ENCODE assay signal across 8 cellular contexts in the genomic region with DNA sequence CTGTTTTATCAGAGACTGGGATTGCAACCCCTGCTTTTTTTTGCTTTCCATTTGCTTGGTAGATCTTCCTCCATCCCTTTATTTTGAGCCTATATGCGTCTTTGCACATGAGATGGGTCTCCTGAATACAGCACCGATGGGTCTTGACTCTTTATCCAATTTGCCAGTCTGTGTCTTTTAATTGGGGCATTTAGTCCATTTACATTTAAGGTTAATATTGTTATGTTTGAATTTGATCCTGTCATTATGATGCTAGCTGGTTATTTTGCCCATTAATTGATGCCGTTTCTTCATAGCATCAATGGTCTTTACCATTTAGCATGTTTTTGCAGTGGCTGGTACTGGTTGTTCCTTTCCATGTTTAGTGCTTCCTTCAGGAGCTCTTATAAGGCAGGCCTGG. TPM values are rescaled to one million over a fixed set of nuclear protein-coding genes. Genes with fewer than 3 reads are reported as not detected.
"Had no signal": no experiment of that assay in that cellular context is flagged by ENCODE, and none has a peak within 500 bp of the region (broad histone marks: within the 10 kb centered on the region; RNA-seq: fewer than 3 reads in every experiment).

No MANE protein-coding gene starts in this region.

RNA-seq across cellular contexts. Expression of gene ADAMTS14, which starts 29.0 kb away (rescaled TPM):
- total RNA-seq: lung microvascular endothelial cell, mononuclear cell had no signal
- polyA plus RNA-seq: naive thymus-derived CD4-positive, alpha-beta T cell had no signal

RNA-seq across cellular contexts. Expression of gene PRF1, which starts 40.7 kb away (rescaled TPM):
- total RNA-seq: hepatocyte, kidney epithelial cell, lung microvascular endothelial cell, mammary epithelial cell, myocyte had no signal
- polyA plus RNA-seq: hepatocyte, keratinocyte had no signal
